ENCODE assay signal across 1 cellular context in the genomic region with DNA sequence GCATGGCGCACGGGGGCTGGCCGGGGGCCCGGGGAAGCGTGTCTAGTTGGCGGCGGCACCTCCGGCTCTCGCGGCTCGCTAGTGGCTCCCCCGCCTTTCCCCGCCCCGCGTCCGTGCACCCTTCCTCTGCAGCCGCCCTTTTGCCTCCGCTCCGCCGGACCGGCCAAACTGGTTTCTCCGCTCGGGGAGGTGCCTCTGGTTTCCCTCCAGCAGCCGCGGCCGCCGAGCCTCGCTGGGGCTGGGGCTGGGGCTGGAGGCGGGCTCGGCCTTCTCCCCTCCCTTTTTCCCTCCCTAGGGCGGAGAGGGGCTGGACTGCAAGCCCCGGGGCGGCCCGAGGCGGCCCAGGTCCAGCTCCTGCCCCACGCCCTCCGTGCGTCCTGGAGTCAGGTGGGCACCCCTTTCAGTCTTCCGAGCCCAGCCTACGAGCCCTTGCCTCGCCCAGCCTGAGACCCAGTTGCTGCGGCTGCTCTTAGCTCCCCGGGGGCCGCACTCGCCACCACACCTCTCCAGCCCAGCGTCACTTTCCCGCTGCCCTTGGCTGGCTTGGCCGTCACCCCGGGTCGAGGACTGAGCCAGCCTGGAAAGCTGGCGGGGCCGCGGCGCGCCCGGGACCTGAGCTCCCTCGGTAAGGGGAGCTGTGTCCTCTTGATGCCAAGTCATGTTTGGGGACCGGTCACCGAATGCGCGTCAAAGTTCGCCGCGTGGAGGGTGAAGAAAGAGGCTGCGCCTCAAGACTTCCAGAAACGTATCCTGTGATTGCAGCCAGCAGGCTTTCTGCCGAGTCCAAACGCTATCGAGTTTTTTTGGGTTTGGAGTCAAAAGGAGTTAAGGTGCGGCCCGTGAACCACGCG.
TF ChIP-seq lines count a peak whose summit lies in the region.

A gene (minus strand): TSS at position 197 of the 851 bp plus-strand sequence. CDS start 71,508 bp downstream, outside the sequence.

TF ChIP-seq in HepG2, 621 proteins besides CTCF, POLR2A, EP300 and RAD21 (continued from another document):
- TF ChIP-seq, protein P1, sequence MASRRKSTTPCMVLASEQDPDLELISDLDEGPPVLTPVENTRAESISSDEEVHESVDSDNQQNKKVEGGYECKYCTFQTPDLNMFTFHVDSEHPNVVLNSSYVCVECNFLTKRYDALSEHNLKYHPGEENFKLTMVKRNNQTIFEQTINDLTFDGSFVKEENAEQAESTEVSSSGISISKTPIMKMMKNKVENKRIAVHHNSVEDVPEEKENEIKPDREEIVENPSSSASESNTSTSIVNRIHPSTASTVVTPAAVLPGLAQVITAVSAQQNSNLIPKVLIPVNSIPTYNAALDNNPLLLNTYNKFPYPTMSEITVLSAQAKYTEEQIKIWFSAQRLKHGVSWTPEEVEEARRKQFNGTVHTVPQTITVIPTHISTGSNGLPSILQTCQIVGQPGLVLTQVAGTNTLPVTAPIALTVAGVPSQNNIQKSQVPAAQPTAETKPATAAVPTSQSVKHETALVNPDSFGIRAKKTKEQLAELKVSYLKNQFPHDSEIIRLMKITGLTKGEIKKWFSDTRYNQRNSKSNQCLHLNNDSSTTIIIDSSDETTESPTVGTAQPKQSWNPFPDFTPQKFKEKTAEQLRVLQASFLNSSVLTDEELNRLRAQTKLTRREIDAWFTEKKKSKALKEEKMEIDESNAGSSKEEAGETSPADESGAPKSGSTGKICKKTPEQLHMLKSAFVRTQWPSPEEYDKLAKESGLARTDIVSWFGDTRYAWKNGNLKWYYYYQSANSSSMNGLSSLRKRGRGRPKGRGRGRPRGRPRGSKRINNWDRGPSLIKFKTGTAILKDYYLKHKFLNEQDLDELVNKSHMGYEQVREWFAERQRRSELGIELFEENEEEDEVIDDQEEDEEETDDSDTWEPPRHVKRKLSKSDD (CRISPR knock-in tag; IDR thresholded peaks at IDR 0.05; ENCODE audit: low read depth), result no peak
- no peak for TF ChIP-seq SSRP1 (CRISPR knock-in tag; IDR thresholded peaks at IDR 0.05)
- TF ChIP-seq, protein P2, sequence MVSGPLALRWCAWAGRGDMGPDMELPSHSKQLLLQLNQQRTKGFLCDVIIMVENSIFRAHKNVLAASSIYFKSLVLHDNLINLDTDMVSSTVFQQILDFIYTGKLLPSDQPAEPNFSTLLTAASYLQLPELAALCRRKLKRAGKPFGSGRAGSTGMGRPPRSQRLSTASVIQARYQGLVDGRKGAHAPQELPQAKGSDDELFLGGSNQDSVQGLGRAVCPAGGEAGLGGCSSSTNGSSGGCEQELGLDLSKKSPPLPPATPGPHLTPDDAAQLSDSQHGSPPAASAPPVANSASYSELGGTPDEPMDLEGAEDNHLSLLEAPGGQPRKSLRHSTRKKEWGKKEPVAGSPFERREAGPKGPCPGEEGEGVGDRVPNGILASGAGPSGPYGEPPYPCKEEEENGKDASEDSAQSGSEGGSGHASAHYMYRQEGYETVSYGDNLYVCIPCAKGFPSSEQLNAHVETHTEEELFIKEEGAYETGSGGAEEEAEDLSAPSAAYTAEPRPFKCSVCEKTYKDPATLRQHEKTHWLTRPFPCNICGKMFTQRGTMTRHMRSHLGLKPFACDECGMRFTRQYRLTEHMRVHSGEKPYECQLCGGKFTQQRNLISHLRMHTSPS (CRISPR knock-in tag; IDR thresholded peaks at IDR 0.05; ENCODE audit: low read depth), result no peak
- no peak for TF ChIP-seq ARNTL (CRISPR knock-in tag; IDR thresholded peaks at IDR 0.05)
- TF ChIP-seq, protein P3, sequence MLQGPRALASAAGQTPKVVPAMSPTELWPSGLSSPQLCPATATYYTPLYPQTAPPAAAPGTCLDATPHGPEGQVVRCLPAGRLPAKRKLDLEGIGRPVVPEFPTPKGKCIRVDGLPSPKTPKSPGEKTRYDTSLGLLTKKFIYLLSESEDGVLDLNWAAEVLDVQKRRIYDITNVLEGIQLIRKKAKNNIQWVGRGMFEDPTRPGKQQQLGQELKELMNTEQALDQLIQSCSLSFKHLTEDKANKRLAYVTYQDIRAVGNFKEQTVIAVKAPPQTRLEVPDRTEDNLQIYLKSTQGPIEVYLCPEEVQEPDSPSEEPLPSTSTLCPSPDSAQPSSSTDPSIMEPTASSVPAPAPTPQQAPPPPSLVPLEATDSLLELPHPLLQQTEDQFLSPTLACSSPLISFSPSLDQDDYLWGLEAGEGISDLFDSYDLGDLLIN (CRISPR knock-in tag; IDR thresholded peaks at IDR 0.05; ENCODE audit: borderline replicate concordance), result no peak
- TF ChIP-seq BCL6 (CRISPR knock-in tag; IDR thresholded peaks at IDR 0.05), result peak; percentile 46
- no peak for TF ChIP-seq CBX2 (IDR thresholded peaks at IDR 0.05; ENCODE audit: low read depth, low read length)
- TF ChIP-seq CBX2 (CRISPR knock-in tag; IDR thresholded peaks at IDR 0.05; ENCODE audit: low read depth), result no peak
- TF ChIP-seq CAMTA2 (CRISPR knock-in tag; IDR thresholded peaks at IDR 0.05; ENCODE audit: borderline replicate concordance), result no peak
- TF ChIP-seq NFRKB (IDR thresholded peaks at IDR 0.05), result no peak
- peak; percentile 25; the same call in 1 of the 2 replicates for TF ChIP-seq ZNF501 (CRISPR knock-in tag; IDR thresholded peaks at IDR 0.05)
- no peak for TF ChIP-seq NAIF1 (CRISPR knock-in tag; IDR thresholded peaks at IDR 0.05; ENCODE audit: borderline replicate concordance)
- TF ChIP-seq, protein P4, sequence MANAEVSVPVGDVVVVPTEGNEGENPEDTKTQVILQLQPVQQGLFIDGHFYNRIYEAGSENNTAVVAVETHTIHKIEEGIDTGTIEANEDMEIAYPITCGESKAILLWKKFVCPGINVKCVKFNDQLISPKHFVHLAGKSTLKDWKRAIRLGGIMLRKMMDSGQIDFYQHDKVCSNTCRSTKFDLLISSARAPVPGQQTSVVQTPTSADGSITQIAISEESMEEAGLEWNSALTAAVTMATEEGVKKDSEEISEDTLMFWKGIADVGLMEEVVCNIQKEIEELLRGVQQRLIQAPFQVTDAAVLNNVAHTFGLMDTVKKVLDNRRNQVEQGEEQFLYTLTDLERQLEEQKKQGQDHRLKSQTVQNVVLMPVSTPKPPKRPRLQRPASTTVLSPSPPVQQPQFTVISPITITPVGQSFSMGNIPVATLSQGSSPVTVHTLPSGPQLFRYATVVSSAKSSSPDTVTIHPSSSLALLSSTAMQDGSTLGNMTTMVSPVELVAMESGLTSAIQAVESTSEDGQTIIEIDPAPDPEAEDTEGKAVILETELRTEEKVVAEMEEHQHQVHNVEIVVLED (CRISPR knock-in tag; IDR thresholded peaks at IDR 0.05; ENCODE audit: borderline replicate concordance), result no peak; the same call in 1 of the 2 replicates
- TF ChIP-seq ELF1 (CRISPR knock-in tag; IDR thresholded peaks at IDR 0.05), result no peak
- TF ChIP-seq, protein P5, sequence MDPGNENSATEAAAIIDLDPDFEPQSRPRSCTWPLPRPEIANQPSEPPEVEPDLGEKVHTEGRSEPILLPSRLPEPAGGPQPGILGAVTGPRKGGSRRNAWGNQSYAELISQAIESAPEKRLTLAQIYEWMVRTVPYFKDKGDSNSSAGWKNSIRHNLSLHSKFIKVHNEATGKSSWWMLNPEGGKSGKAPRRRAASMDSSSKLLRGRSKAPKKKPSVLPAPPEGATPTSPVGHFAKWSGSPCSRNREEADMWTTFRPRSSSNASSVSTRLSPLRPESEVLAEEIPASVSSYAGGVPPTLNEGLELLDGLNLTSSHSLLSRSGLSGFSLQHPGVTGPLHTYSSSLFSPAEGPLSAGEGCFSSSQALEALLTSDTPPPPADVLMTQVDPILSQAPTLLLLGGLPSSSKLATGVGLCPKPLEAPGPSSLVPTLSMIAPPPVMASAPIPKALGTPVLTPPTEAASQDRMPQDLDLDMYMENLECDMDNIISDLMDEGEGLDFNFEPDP (CRISPR knock-in tag; conservative IDR thresholded peaks at IDR 0.05), result no peak
- no peak for TF ChIP-seq U2AF1 (optimal IDR thresholded peaks at IDR 0.05; ENCODE audit: low read depth, low read length)
- TF ChIP-seq, protein P6, sequence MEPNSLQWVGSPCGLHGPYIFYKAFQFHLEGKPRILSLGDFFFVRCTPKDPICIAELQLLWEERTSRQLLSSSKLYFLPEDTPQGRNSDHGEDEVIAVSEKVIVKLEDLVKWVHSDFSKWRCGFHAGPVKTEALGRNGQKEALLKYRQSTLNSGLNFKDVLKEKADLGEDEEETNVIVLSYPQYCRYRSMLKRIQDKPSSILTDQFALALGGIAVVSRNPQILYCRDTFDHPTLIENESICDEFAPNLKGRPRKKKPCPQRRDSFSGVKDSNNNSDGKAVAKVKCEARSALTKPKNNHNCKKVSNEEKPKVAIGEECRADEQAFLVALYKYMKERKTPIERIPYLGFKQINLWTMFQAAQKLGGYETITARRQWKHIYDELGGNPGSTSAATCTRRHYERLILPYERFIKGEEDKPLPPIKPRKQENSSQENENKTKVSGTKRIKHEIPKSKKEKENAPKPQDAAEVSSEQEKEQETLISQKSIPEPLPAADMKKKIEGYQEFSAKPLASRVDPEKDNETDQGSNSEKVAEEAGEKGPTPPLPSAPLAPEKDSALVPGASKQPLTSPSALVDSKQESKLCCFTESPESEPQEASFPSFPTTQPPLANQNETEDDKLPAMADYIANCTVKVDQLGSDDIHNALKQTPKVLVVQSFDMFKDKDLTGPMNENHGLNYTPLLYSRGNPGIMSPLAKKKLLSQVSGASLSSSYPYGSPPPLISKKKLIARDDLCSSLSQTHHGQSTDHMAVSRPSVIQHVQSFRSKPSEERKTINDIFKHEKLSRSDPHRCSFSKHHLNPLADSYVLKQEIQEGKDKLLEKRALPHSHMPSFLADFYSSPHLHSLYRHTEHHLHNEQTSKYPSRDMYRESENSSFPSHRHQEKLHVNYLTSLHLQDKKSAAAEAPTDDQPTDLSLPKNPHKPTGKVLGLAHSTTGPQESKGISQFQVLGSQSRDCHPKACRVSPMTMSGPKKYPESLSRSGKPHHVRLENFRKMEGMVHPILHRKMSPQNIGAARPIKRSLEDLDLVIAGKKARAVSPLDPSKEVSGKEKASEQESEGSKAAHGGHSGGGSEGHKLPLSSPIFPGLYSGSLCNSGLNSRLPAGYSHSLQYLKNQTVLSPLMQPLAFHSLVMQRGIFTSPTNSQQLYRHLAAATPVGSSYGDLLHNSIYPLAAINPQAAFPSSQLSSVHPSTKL (CRISPR knock-in tag; IDR thresholded peaks at IDR 0.05), result peak; percentile 35
- TF ChIP-seq, protein P7, sequence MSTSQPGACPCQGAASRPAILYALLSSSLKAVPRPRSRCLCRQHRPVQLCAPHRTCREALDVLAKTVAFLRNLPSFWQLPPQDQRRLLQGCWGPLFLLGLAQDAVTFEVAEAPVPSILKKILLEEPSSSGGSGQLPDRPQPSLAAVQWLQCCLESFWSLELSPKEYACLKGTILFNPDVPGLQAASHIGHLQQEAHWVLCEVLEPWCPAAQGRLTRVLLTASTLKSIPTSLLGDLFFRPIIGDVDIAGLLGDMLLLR (CRISPR knock-in tag; IDR thresholded peaks at IDR 0.05), result no peak
